In genomic region chr14:67652189-67652588, GRCh38 we compare ENCODE assay signal across 32 cellular contexts. TPM values are rescaled to one million over a fixed set of nuclear protein-coding genes. Genes with fewer than 3 reads are reported as not detected.
"Had no signal": no experiment of that assay in that cellular context is flagged by ENCODE, and none has a peak within 500 bp of the region (broad histone marks: within the 10 kb centered on the region; RNA-seq: fewer than 3 reads in every experiment).

No MANE protein-coding gene starts in this region.

- H3K4me1 Mint-ChIP-seq: activated CD4-positive, alpha-beta T cell treated with anti-CD3 and anti-CD28 coated beads for 36 hours; activated CD4-positive, alpha-beta T cell treated with anti-CD3 and anti-CD28 coated beads, Interleukin-2, amount 10 ng/mL, durations not matched to agents 7 days and 5 days; activated naive CD8-positive, alpha-beta T cell treated with anti-CD3 and anti-CD28 coated beads for 36 hours; WTC11 had no signal

- H3K27ac ChIP-seq: ascending aorta, body of pancreas, Peyer's patch, RWPE1 had no signal

- DNase-seq: activated CD4-positive, alpha-beta T cell treated with anti-CD3 and anti-CD28 coated beads for 36 hours; activated CD4-positive, alpha-beta T cell treated with anti-CD3 and anti-CD28 coated beads, Interleukin-2, amount 10 ng/mL, durations not matched to agents 7 days and 5 days; activated CD4-positive, alpha-beta T cell treated with anti-CD3 and anti-CD28 coated beads, Interleukin-2, amount 50 U/mL, for 48 hours; activated CD8-positive, alpha-beta T cell treated with anti-CD3 and anti-CD28 coated beads, Interleukin-2, amount 10 ng/mL, durations not matched to agents 7 days and 5 days; activated effector memory CD4-positive, alpha-beta T cell treated with anti-CD3 and anti-CD28 coated beads, Interleukin-2, amount 50 U/mL, for 16 hours; activated naive CD4-positive, alpha-beta T cell; activated naive CD4-positive, alpha-beta T cell treated with anti-CD3 and anti-CD28 coated beads, Interleukin-2, amount 50 U/mL, for 16 hours; activated naive CD8-positive, alpha-beta T cell treated with anti-CD3 and anti-CD28 coated beads for 36 hours; activated T-cell treated with anti-CD3 and anti-CD28 coated beads, Interleukin-2, amount 50 U/mL, for 24 hours; amniotic stem cell; body of pancreas; caudate nucleus; cerebellar nuclear complex; NCI-H1092; NCI-H1436 treated with DMSO at 0.1 percent for 48 hours; NCI-H1694 treated with DMSO at 0.1 percent for 48 hours; NCI-H2029; NCI-H345; NCI-H524 treated with DMSO at 0.1 percent for 48 hours; PC-3; Peyer's patch; SIG-M5 had no signal

- ATAC-seq: activated CD4-positive, alpha-beta T cell treated with anti-CD3 and anti-CD28 coated beads for 36 hours; activated CD4-positive, CD25-positive, alpha-beta regulatory T cell treated with anti-CD3 and anti-CD28 coated beads, Interleukin-2, amount 50 U/mL, for 24 hours; activated CD8-positive, alpha-beta T cell treated with anti-CD3 and anti-CD28 coated beads, Interleukin-2, amount 10 ng/mL, durations not matched to agents 7 days and 5 days; body of pancreas; K562; PC-3; Right ventricle myocardium inferior; SK-N-SH treated with all-trans-retinoic acid at 6 μM for 48 hours; WTC11 had no signal

- H3K4me3 ChIP-seq: ascending aorta, body of pancreas, K562, Peyer's patch had no signal

- H3K9me3 ChIP-seq: ascending aorta, body of pancreas, Peyer's patch had no signal

- H3K4me3 Mint-ChIP-seq: activated CD4-positive, alpha-beta T cell treated with anti-CD3 and anti-CD28 coated beads for 36 hours; activated CD4-positive, alpha-beta T cell treated with anti-CD3 and anti-CD28 coated beads, Interleukin-2, amount 10 ng/mL, durations not matched to agents 7 days and 5 days; activated CD8-positive, alpha-beta T cell treated with anti-CD3 and anti-CD28 coated beads, Interleukin-2, amount 10 ng/mL, durations not matched to agents 7 days and 5 days; activated naive CD8-positive, alpha-beta T cell treated with anti-CD3 and anti-CD28 coated beads for 36 hours; activated T-cell treated with anti-CD3 and anti-CD28 coated beads, Interleukin-2, amount 50 U/mL, for 24 hours; T-helper 2 cell treated with Interferon-gamma antibody and Interleukin-4, amounts not matched to agents 5 μg/mL and 100 μg/mL, for 36 hours; WTC11 had no signal

- H3K9me3 Mint-ChIP-seq: activated CD4-positive, alpha-beta T cell treated with anti-CD3 and anti-CD28 coated beads, Interleukin-2, amount 10 ng/mL, durations not matched to agents 7 days and 5 days; activated naive CD8-positive, alpha-beta T cell treated with anti-CD3 and anti-CD28 coated beads for 36 hours; activated T-cell treated with anti-CD3 and anti-CD28 coated beads, Interleukin-2, amount 50 U/mL, for 24 hours; T-helper 2 cell treated with Interferon-gamma antibody and Interleukin-4, amounts not matched to agents 5 μg/mL and 100 μg/mL, for 36 hours; WTC11 had no signal

- H3K27me3 Mint-ChIP-seq: activated CD4-positive, alpha-beta T cell treated with anti-CD3 and anti-CD28 coated beads for 36 hours; activated CD4-positive, alpha-beta T cell treated with anti-CD3 and anti-CD28 coated beads, Interleukin-2, amount 10 ng/mL, durations not matched to agents 7 days and 5 days; activated naive CD8-positive, alpha-beta T cell treated with anti-CD3 and anti-CD28 coated beads for 36 hours; activated T-cell treated with anti-CD3 and anti-CD28 coated beads, Interleukin-2, amount 50 U/mL, for 24 hours had no signal

- H3K27ac Mint-ChIP-seq: activated CD4-positive, alpha-beta T cell treated with anti-CD3 and anti-CD28 coated beads, Interleukin-2, amount 10 ng/mL, durations not matched to agents 7 days and 5 days; activated CD8-positive, alpha-beta T cell treated with anti-CD3 and anti-CD28 coated beads, Interleukin-2, amount 10 ng/mL, durations not matched to agents 7 days and 5 days; activated naive CD8-positive, alpha-beta T cell treated with anti-CD3 and anti-CD28 coated beads for 36 hours; activated T-cell treated with anti-CD3 and anti-CD28 coated beads, Interleukin-2, amount 50 U/mL, for 24 hours; T-helper 2 cell treated with Interferon-gamma antibody and Interleukin-4, amounts not matched to agents 5 μg/mL and 100 μg/mL, for 36 hours; WTC11 had no signal

- H3K27me3 ChIP-seq: ascending aorta, body of pancreas, Peyer's patch had no signal

RNA-seq across cellular contexts. Expression of gene RDH12, which starts 49.5 kb away (rescaled TPM):
- total RNA-seq: activated CD4-positive, alpha-beta T cell treated with anti-CD3 and anti-CD28 coated beads for 36 hours; activated CD4-positive, alpha-beta T cell treated with anti-CD3 and anti-CD28 coated beads, Interleukin-2, amount 10 ng/mL, durations not matched to agents 7 days and 5 days; activated CD8-positive, alpha-beta T cell treated with anti-CD3 and anti-CD28 coated beads, Interleukin-2, amount 10 ng/mL, durations not matched to agents 7 days and 5 days; activated naive CD8-positive, alpha-beta T cell treated with anti-CD3 and anti-CD28 coated beads for 36 hours; ascending aorta; NCI-H460; PC-3; Peyer's patch; Right ventricle myocardium inferior; T-helper 1 cell treated with Interleukin-12 subunit alpha and Interleukin-12 subunit beta and Interleukin-4 antibody, amounts not matched to agents 30 ng/mL and 1 ng/mL, for 36 hours had no signal
